ENCODE assay signal across 8 cellular contexts in the genomic region with DNA sequence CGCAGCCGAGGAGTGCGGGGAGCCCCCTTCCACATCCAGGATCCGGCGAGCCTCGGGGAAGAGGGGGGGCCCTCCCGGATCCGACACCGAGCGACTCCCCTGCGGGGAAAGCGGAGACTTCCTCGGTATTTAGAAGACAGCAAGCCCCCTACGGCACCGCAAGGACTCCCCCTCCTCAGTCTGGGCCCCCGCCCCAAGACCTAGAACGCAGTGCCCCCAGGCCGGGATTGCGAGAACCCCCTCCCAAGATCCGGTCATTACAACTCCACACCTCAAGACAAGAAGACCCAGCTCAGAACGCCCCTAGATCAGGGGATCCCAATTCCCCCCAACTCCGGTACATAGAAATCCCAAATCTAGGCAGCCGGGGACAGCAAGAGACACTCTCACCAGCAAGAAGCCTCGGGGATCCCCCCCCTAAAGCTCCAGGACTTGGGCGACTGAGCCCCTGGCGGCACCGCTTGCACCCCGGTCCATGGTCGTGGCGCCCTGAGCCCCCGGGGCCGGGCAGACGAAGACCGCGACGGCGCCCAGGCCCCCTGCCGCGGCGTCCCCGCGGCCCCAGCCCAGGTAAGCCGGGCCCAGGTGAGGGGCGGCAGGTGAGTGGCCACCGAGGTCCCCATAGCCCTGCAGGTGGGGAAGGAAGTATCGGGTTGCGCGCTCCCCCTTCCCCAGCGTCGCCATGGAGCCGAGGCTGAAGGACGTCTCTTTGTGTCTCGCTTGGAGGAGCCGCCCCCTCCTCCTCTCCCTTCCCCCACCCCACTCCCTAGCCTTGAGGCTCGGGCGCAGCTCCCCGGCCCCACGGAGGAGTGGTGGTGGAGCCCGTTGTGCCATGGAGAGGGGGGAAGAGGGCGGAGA. TPM values are rescaled to one million over a fixed set of nuclear protein-coding genes. Genes with fewer than 3 reads are reported as not detected.
DNase-seq lines count a peak whose midpoint lies in the region; ATAC-seq and TF ChIP-seq lines count a peak whose summit lies in the region.

No MANE protein-coding gene starts in this region.

- no peak for TF ChIP-seq CTCF in A673 (conservative IDR thresholded peaks at IDR 0.05; ENCODE audit: low read depth, low read length)
- TF ChIP-seq CTCF in colonic mucosa (IDR thresholded peaks at IDR 0.05), result no peak

- no TSS peak for BruUV-seq in A673 (replicated peaks; lab: Mats Ljungman, UMichigan)

- peak; percentile 11 for ATAC-seq in GM21390 (IDR thresholded peaks at IDR 0.05; ENCODE audit: unreplicated experiment)
- peak; percentile 1 to 2 for ATAC-seq in naive B cell (ENCODE audit: low read depth in 2 of 2)
- no peak for ATAC-seq in HG02885 (IDR thresholded peaks at IDR 0.05; ENCODE audit: poor library complexity, unreplicated experiment)
- ATAC-seq in HG02938 (IDR thresholded peaks at IDR 0.05; ENCODE audit: unreplicated experiment), result no peak

- peaks cover 12 to 23% (median 16%) of the 10 kb centered on the region in 3 donors for H3K4me1 Mint-ChIP-seq in naive B cell

- H3K36me3 ChIP-seq in A673 (ENCODE audit: insufficient read depth, low read length, poor library complexity, severe bottlenecking) (no peaks in the 10 kb centered on the region), colonic mucosa (no peaks in the 10 kb centered on the region)

- H3K4me3 Mint-ChIP-seq in naive B cell, result peak overlapping the region; percentile 79 to 92 (median 86)

- no peaks in the 10 kb centered on the region for H3K9me3 ChIP-seq in A673 (ENCODE audit: low read depth, low read length, poor library complexity, severe bottlenecking)
- H3K9me3 ChIP-seq in colonic mucosa, result no peaks in the 10 kb centered on the region

- DNase-seq in A673 (ENCODE audit: low spot score) (peak; percentile 38), NCI-H774 (lab: John Stamatoyannopoulos, UW) (peak; percentile 32), colonic mucosa (no peak), naive B cell (peak; percentile 15)
- no peak for DNase-seq in stimulated activated CD4-positive, alpha-beta T cell treated with anti-CD3 and anti-CD28 coated beads, Interleukin-4, amount 100 ng/mL, for 24 hours

- H3K27ac Mint-ChIP-seq in naive B cell, result peak overlapping the region in 4 of 6 donors; percentile 41 to 90 (median 63)

- peak overlapping the region; percentile 58 for H3K9ac ChIP-seq in colonic mucosa (ENCODE audit: low read depth in 2 of 2, low read length in 2 of 2)

- H3K4me3 ChIP-seq in A673 (ENCODE audit: low read depth, low read length, poor library complexity, severe bottlenecking) (peak overlapping the region; percentile 85), colonic mucosa (peak overlapping the region; percentile 45)

- no peaks in the 10 kb centered on the region for H3K4me1 ChIP-seq in A673 (ENCODE audit: insufficient read depth, low read length, poor library complexity, severe bottlenecking)
- H3K4me1 ChIP-seq in colonic mucosa, result peaks cover 5% of the 10 kb centered on the region

- peaks cover 4 to 16% (median 13%) of the 10 kb centered on the region in 3 donors for H3K27me3 Mint-ChIP-seq in naive B cell

- H3K27ac ChIP-seq in A673 (ENCODE audit: low read depth, low read length, poor library complexity, severe bottlenecking), result peak overlapping the region; percentile 78
- no peak overlapping the region for H3K27ac ChIP-seq in colonic mucosa

- POLR2A ChIA-PET in A673 (lab: Charles Lee; ENCODE audit: low non-redundant PET), result interaction anchor here (0.6 kb wide), 1 partner anchor 19 kb away, joined by 3 read pairs; no protein-coding TSS in a partner anchor

- H3K9me3 Mint-ChIP-seq in naive B cell, result no peaks in the 10 kb centered on the region

- intact Hi-C loops in A673 (cut with micrococcal nuclease; ENCODE audit: unreplicated experiment) (no loop called here), colonic mucosa (cut with DNase I) (no loop called here)

- H3K36me3 Mint-ChIP-seq in naive B cell, result no peaks in the 10 kb centered on the region

- H3K27me3 ChIP-seq in A673 (replicated peaks; ENCODE audit: insufficient read depth, low read depth, low read length, poor library complexity), result no peaks in the 10 kb centered on the region
- H3K27me3 ChIP-seq in colonic mucosa, result peaks cover 5% of the 10 kb centered on the region

- CTCF ChIA-PET in A673 (lab: Charles Lee), result interaction anchor here (1.0 kb wide), 1 partner anchor 29 kb away, joined by 3 read pairs; no protein-coding TSS in a partner anchor

RNA-seq across cellular contexts. Expression of a gene that starts 0.6 kb away (rescaled TPM):
- total RNA-seq in A673 (2021) (22.2 and 26.8 TPM in 2 replicates), colonic mucosa (1 to 10 TPM; 1.0 to 1.4 TPM)
- polyA plus RNA-seq in naive B cell (ENCODE audit: low read depth in 6 of 6), result under 1 TPM; 0.19 to 0.76 (median 0.41) TPM

Comparison
In these comparisons a context has a peak if more than half of its experiments do, and no peak if none do; other contexts are left out.
1. DNase-seq: peak in A673 (single experiment), NCI-H774 (single experiment) and naive B cell (single experiment); none in colonic mucosa (single experiment) and stimulated activated CD4-positive, alpha-beta T cell treated with anti-CD3 and anti-CD28 coated beads, Interleukin-4, amount 100 ng/mL, for 24 hours (single experiment).
2. ATAC-seq: peak in GM21390 (single experiment) and naive B cell (2 of 2); none in HG02885 (single experiment) and HG02938 (single experiment).